Comparison of ENCODE assay signal across 12 cellular contexts in the genomic region with DNA sequence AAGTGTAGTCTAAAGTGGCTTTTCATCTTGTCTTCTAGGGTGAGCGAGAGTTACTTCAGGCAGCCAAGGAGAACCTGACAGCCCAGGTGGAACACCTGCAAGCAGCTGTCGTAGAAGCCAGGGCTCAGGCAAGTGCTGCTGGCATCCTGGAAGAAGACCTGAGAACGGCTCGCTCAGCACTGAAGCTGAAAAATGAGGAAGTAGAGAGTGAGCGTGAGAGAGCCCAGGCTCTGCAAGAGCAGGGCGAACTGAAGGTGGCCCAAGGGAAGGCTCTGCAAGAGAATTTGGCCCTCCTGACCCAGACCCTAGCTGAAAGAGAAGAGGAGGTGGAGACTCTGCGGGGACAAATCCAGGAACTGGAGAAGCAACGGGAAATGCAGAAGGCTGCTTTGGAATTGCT. TPM values are rescaled to one million over a fixed set of nuclear protein-coding genes. Genes with fewer than 3 reads are reported as not detected.
A peak's percentile ranks its signal among the peaks of the same experiment; 100 is the strongest.
DNase-seq lines count a peak whose midpoint lies in the region; ATAC-seq and TF ChIP-seq lines count a peak whose summit lies in the region.
"Had no signal": no experiment of that assay in that cellular context is flagged by ENCODE, and none has a peak within 500 bp of the region (broad histone marks: within the 10 kb centered on the region; RNA-seq: fewer than 3 reads in every experiment).

No MANE protein-coding gene starts in this region.

- no peaks in the 10 kb centered on the region for H3K4me1 ChIP-seq in HAP-1

- POLR2A ChIA-PET in GM10248 (lab: Yijun Ruan, JAX) = interaction anchor here (0.6 to 0.9 kb wide), 2 partner anchors 48 to 113 kb away, joined by 3 to 5 read pairs; a partner anchor contains a TSS
- POLR2A ChIA-PET in WTC11 (lab: Charles Lee) = no interaction called here

- H3K9me3 ChIP-seq in HAP-1 = no peaks in the 10 kb centered on the region

- H3K36me3 ChIP-seq in HAP-1 (replicated peaks) = peaks cover 69% of the 10 kb centered on the region

- no peaks in the 10 kb centered on the region for H3K27me3 Mint-ChIP-seq in dendritic cell treated with granulocyte-macrophage colony-stimulating factor and Interleukin-4, amounts not matched to agents 40 ng/mL and 50 ng/mL, for 4 days
- no peaks in the 10 kb centered on the region for H3K27me3 Mint-ChIP-seq in WTC11 (ENCODE audit: low read depth)

- DNase-seq in GM10248 (ENCODE audit: extremely low spot score) (peak; percentile 67), Kasumi-1 (lab: John Stamatoyannopoulos, UW) (peak; percentile 75 to 84), WTC11 (ENCODE audit: low spot score) (no peak), EL (no peak), HAP-1 (ENCODE audit: low spot score in 2 of 2) (no peak)
- DNase-seq: dorsolateral prefrontal cortex, NCI-H82 had no signal

- H3K4me3 ChIP-seq in HAP-1 = no peak overlapping the region
- H3K4me3 ChIP-seq: dorsolateral prefrontal cortex had no signal

- H3K9me3 Mint-ChIP-seq in dendritic cell treated with granulocyte-macrophage colony-stimulating factor and Interleukin-4, amounts not matched to agents 40 ng/mL and 50 ng/mL, for 4 days = no peaks in the 10 kb centered on the region
- H3K9me3 Mint-ChIP-seq in WTC11 = no peaks in the 10 kb centered on the region

- H3K27ac Mint-ChIP-seq in dendritic cell treated with granulocyte-macrophage colony-stimulating factor and Interleukin-4, amounts not matched to agents 40 ng/mL and 50 ng/mL, for 4 days = peak overlapping the region; percentile 49
- no peak overlapping the region for H3K27ac Mint-ChIP-seq in WTC11

- CTCF ChIA-PET in GM10248 (lab: Yijun Ruan, JAX) (interaction anchor here (0.8 to 1.8 kb wide), 2 partner anchors 10 to 453 kb away, joined by 3 to 5 read pairs; no protein-coding TSS in a partner anchor), WTC11 (lab: Charles Lee) (no interaction called here)

- intact Hi-C loops in dendritic cell treated with granulocyte-macrophage colony-stimulating factor and Interleukin-4, amounts not matched to agents 40 ng/mL and 50 ng/mL, for 4 days (cut with micrococcal nuclease) = no loop called here

- in situ Hi-C loops in HAP-1 (cut with MboI; ENCODE audit: low sequenced_read_pairs) = no loop called here

- H3K36me3 Mint-ChIP-seq in dendritic cell treated with granulocyte-macrophage colony-stimulating factor and Interleukin-4, amounts not matched to agents 40 ng/mL and 50 ng/mL, for 4 days (ENCODE audit: low read depth) = peaks cover 97% of the 10 kb centered on the region
- peaks cover 67% of the 10 kb centered on the region for H3K36me3 Mint-ChIP-seq in WTC11

- H3K4me3 Mint-ChIP-seq in dendritic cell treated with granulocyte-macrophage colony-stimulating factor and Interleukin-4, amounts not matched to agents 40 ng/mL and 50 ng/mL, for 4 days = no peak overlapping the region
- no peak overlapping the region for H3K4me3 Mint-ChIP-seq in WTC11

- H3K27me3 ChIP-seq in HAP-1 (ENCODE audit: low read depth) = no peaks in the 10 kb centered on the region
- H3K27me3 ChIP-seq: dorsolateral prefrontal cortex had no signal

- TF ChIP-seq CTCF in GM10248 (IDR thresholded peaks at IDR 0.05; ENCODE audit: control extremely low read depth, extremely low read depth, low read depth, missing control alignments) (no peak), WTC11 (IDR thresholded peaks at IDR 0.05) (no peak)

- H3K4me1 Mint-ChIP-seq in dendritic cell treated with granulocyte-macrophage colony-stimulating factor and Interleukin-4, amounts not matched to agents 40 ng/mL and 50 ng/mL, for 4 days (ENCODE audit: low read depth) = peaks cover 50% of the 10 kb centered on the region
- H3K4me1 Mint-ChIP-seq in WTC11 = no peaks in the 10 kb centered on the region

- ATAC-seq in GM21515 (IDR thresholded peaks at IDR 0.05; ENCODE audit: unreplicated experiment) (peak; percentile 56), WTC11 (no peak), HG02588 (IDR thresholded peaks at IDR 0.05; ENCODE audit: unreplicated experiment) (no peak)

TF ChIP-seq in WTC11, 78 proteins besides CTCF, POLR2A, EP300 and RAD21:
- TF ChIP-seq, protein P1, sequence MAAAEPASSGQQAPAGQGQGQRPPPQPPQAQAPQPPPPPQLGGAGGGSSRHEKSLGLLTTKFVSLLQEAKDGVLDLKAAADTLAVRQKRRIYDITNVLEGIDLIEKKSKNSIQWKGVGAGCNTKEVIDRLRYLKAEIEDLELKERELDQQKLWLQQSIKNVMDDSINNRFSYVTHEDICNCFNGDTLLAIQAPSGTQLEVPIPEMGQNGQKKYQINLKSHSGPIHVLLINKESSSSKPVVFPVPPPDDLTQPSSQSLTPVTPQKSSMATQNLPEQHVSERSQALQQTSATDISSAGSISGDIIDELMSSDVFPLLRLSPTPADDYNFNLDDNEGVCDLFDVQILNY (CRISPR knock-in tag; IDR thresholded peaks at IDR 0.05) = no peak
- TF ChIP-seq FOXJ3 (CRISPR knock-in tag; IDR thresholded peaks at IDR 0.05; ENCODE audit: borderline replicate concordance) = no peak

RNA-seq across cellular contexts. Expression of a gene that starts 27.1 kb away (rescaled TPM):
- not detected in 3 replicates for total RNA-seq in WTC11 (2021)
- total RNA-seq: dorsolateral prefrontal cortex, mononuclear cell, skeletal muscle tissue had no signal

RNA-seq across cellular contexts. Expression of a gene that starts 39.5 kb away (rescaled TPM):
- 168 to 181 TPM (median 179 TPM) in 3 replicates for total RNA-seq in WTC11 (2021)

RNA-seq across cellular contexts. Expression of a gene that starts 47.0 kb away (rescaled TPM):
- 63.1 to 66.9 TPM (median 65.8 TPM) in 3 replicates for total RNA-seq in WTC11 (2021)

Comparison
In these comparisons a context has a peak if more than half of its experiments do, and no peak if none do; other contexts are left out.
1. DNase-seq: peak in GM10248 (single experiment) and Kasumi-1 (2 of 2); none in WTC11 (single experiment), EL (single experiment) and HAP-1 (0 of 2).